Comparison of ENCODE assay signal across 7 cellular contexts in genomic region chr5:148740966-148741742, GRCh38.
DNase-seq lines count a peak whose midpoint lies in the region; ATAC-seq and TF ChIP-seq lines count a peak whose summit lies in the region.

No MANE protein-coding gene starts in this region.

- intact Hi-C loops in colonic mucosa (cut with DNase I) (loop anchor here (5.0 kb wide), 1 partner anchor 371 kb away; no protein-coding TSS in a partner anchor), right lobe of liver (cut with DNase I) (loop anchor here (5.0 to 10.0 kb wide), 2 partner anchors 214 to 371 kb away; no protein-coding TSS in a partner anchor)

- 17% methylated on average over 8 of the region's 9 CpGs for WGBS in right lobe of liver (ENCODE audit: insufficient coverage, low coverage, low lambda C conversion rate, missing lambda C conversion rate)

- ATAC-seq in HG02885 (IDR thresholded peaks at IDR 0.05; ENCODE audit: poor library complexity, unreplicated experiment) (peak; percentile 67), right lobe of liver (peak; percentile 66 to 75 (median 71))

- H3K4me1 ChIP-seq in colonic mucosa (no peaks in the 10 kb centered on the region), right lobe of liver (peaks cover 0 to 48% (median 17%) of the 10 kb centered on the region in 4 donors)

- no peaks in the 10 kb centered on the region for H3K36me3 Mint-ChIP-seq in T-helper 2 cell treated with Interferon-gamma antibody and Interleukin-4, amounts not matched to agents 5 μg/mL and 100 μg/mL, for 36 hours (ENCODE audit: low read depth)

- no peak for TF ChIP-seq POLR2A in right lobe of liver (IDR thresholded peaks at IDR 0.05)

- peak; percentile 68 for TF ChIP-seq CTCF in GM12865 (IDR thresholded peaks at IDR 0.05; ENCODE audit: insufficient read depth, low read depth, low read length, missing control alignments)
- TF ChIP-seq CTCF in colonic mucosa (IDR thresholded peaks at IDR 0.05), result peak; percentile 72
- TF ChIP-seq CTCF in right lobe of liver (IDR thresholded peaks at IDR 0.05), result peak; percentile 74 to 89 (median 76)

- H3K4me3 ChIP-seq in GM12865 (ENCODE audit: low read depth, low read length) (no peak overlapping the region), colonic mucosa (no peak overlapping the region), right lobe of liver (no peak overlapping the region)

- no peak overlapping the region for H3K4me3 Mint-ChIP-seq in T-helper 2 cell treated with Interferon-gamma antibody and Interleukin-4, amounts not matched to agents 5 μg/mL and 100 μg/mL, for 36 hours

- no peaks in the 10 kb centered on the region for H3K9me3 ChIP-seq in colonic mucosa
- H3K9me3 ChIP-seq in right lobe of liver, result no peaks in the 10 kb centered on the region

- H3K9ac ChIP-seq in colonic mucosa (ENCODE audit: low read depth in 2 of 2, low read length in 2 of 2), result no peak overlapping the region

- H3K27ac Mint-ChIP-seq in T-helper 2 cell treated with Interferon-gamma antibody and Interleukin-4, amounts not matched to agents 5 μg/mL and 100 μg/mL, for 36 hours, result no peak overlapping the region

- H3K27me3 Mint-ChIP-seq in T-helper 2 cell treated with Interferon-gamma antibody and Interleukin-4, amounts not matched to agents 5 μg/mL and 100 μg/mL, for 36 hours (ENCODE audit: low read depth), result peaks cover 17% of the 10 kb centered on the region

- H3K4me1 Mint-ChIP-seq in T-helper 2 cell treated with Interferon-gamma antibody and Interleukin-4, amounts not matched to agents 5 μg/mL and 100 μg/mL, for 36 hours (ENCODE audit: low read depth), result no peaks in the 10 kb centered on the region

- no peaks in the 10 kb centered on the region for H3K9me3 Mint-ChIP-seq in T-helper 2 cell treated with Interferon-gamma antibody and Interleukin-4, amounts not matched to agents 5 μg/mL and 100 μg/mL, for 36 hours

- H3K27ac ChIP-seq in colonic mucosa (no peak overlapping the region), right lobe of liver (peak overlapping the region in 1 of 3 donors; percentile 53)

- no peaks in the 10 kb centered on the region for H3K36me3 ChIP-seq in colonic mucosa
- H3K36me3 ChIP-seq in right lobe of liver, result no peaks in the 10 kb centered on the region

- peak; percentile 61 for DNase-seq in GM12865 (ENCODE audit: low read depth)
- peak; percentile 23 for DNase-seq in NCI-H82 treated with DMSO at 0.1 percent for 48 hours (lab: John Stamatoyannopoulos, UW; ENCODE audit: unreplicated experiment)
- peak; percentile 23 for DNase-seq in colonic mucosa
- DNase-seq in right lobe of liver, result peak; percentile 29 to 66 (median 55)
- DNase-seq in T-helper 2 cell treated with Interferon-gamma antibody and Interleukin-4, amounts not matched to agents 5 μg/mL and 100 μg/mL, for 36 hours (ENCODE audit: low spot score), result no peak
- DNase-seq in HuH-7.5 (ENCODE audit: low spot score), result no peak

- H3K27me3 ChIP-seq in colonic mucosa (no peaks in the 10 kb centered on the region), right lobe of liver (no peaks in the 10 kb centered on the region)

Comparison
In these comparisons a context has a peak if more than half of its experiments do, and no peak if none do; other contexts are left out.
1. DNase-seq: peak in GM12865 (single experiment), NCI-H82 treated with DMSO at 0.1 percent for 48 hours (single experiment), colonic mucosa (single experiment) and right lobe of liver (3 of 3); none in T-helper 2 cell treated with Interferon-gamma antibody and Interleukin-4, amounts not matched to agents 5 μg/mL and 100 μg/mL, for 36 hours (single experiment) and HuH-7.5 (single experiment).
2. Peak in every context shown above with its lines, with median percentiles within 50 percentile points of each other: CTCF ChIP-seq.